Comparison of ENCODE assay signal across 13 cellular contexts in genomic region chr4:139552908-139553307, GRCh38. TPM values are rescaled to one million over a fixed set of nuclear protein-coding genes. Genes with fewer than 3 reads are reported as not detected.
DNase-seq lines count a peak whose midpoint lies in the region; ATAC-seq and TF ChIP-seq lines count a peak whose summit lies in the region.
"Had no signal": no experiment of that assay in that cellular context is flagged by ENCODE, and none has a peak within 500 bp of the region (broad histone marks: within the 10 kb centered on the region; RNA-seq: fewer than 3 reads in every experiment).

No MANE protein-coding gene starts in this region.

- no peak overlapping the region for H4K91ac ChIP-seq in mesenchymal stem cell (ENCODE audit: low read length)

- no peak overlapping the region for H2BK120ac ChIP-seq in mesenchymal stem cell (ENCODE audit: low read depth, low read length)

- in situ Hi-C loops in G401 (cut with HindIII; ENCODE audit: low sequenced_read_pairs): no loop called here

- peaks cover 47% of the 10 kb centered on the region for H3K4me1 ChIP-seq in body of pancreas
- peaks cover 10% of the 10 kb centered on the region for H3K4me1 ChIP-seq in mesenchymal stem cell (ENCODE audit: control insufficient read depth, insufficient read depth, low read depth, low read length)
- H3K4me1 ChIP-seq in stomach smooth muscle (ENCODE audit: control insufficient read depth, insufficient read depth, low read length): peaks cover 32% of the 10 kb centered on the region

- no peak overlapping the region for H3K23ac ChIP-seq in mesenchymal stem cell (ENCODE audit: low read length in 2 of 2)

- WGBS in body of pancreas, 2 donors: 35 to 50% methylated on average over 2 of the region's 2 CpGs
- 65% methylated on average over 2 of the region's 2 CpGs for WGBS in mesenchymal stem cell

- no peaks in the 10 kb centered on the region for H3K9me3 ChIP-seq in body of pancreas
- no peaks in the 10 kb centered on the region for H3K9me3 ChIP-seq in mesenchymal stem cell (ENCODE audit: control insufficient read depth, low read length)
- no peaks in the 10 kb centered on the region for H3K9me3 ChIP-seq in stomach smooth muscle (ENCODE audit: control insufficient read depth in 2 of 2, low read length in 2 of 2)

- H3K36me3 ChIP-seq in body of pancreas (replicated peaks in 1 of 2; ENCODE audit: insufficient read depth in 1 of 2, low read depth in 2 of 2): no peaks in the 10 kb centered on the region
- H3K36me3 ChIP-seq in mesenchymal stem cell (ENCODE audit: control insufficient read depth in 1 of 2, insufficient read depth in 2 of 2, low read depth in 1 of 2, low read length in 2 of 2): no peaks in the 10 kb centered on the region
- H3K36me3 ChIP-seq in stomach smooth muscle (ENCODE audit: control insufficient read depth in 2 of 2, insufficient read depth in 2 of 2, low read length in 2 of 2): no peaks in the 10 kb centered on the region

- DNase-seq in G401 (ENCODE audit: low spot score) (peak; percentile 46), body of pancreas (peak in 1 of 4 donors; percentile 18), mesenchymal stem cell (peak; percentile 31), DMS79 treated with DMSO at 0.1 percent for 48 hours (lab: John Stamatoyannopoulos, UW) (no peak), NCI-H1092 (lab: John Stamatoyannopoulos, UW) (no peak), GF-D8 (lab: John Stamatoyannopoulos, UW) (no peak)
- DNase-seq: activated CD4-positive, alpha-beta T cell treated with anti-CD3 and anti-CD28 coated beads, Interleukin-2, amount 10 ng/mL, durations not matched to agents 24 days and 14 days; activated naive CD4-positive, alpha-beta T cell treated with Interleukin-2 at 50 U/mL for 16 hours; naive thymus-derived CD8-positive, alpha-beta T cell; NCI-H524 treated with DMSO at 0.1 percent for 48 hours; stimulated activated naive CD8-positive, alpha-beta T cell treated with anti-CD3 and anti-CD28 coated beads, Interleukin-15, amount 100 ng/mL, for 72 hours had no signal

- no peak overlapping the region for H2AFZ ChIP-seq in mesenchymal stem cell (ENCODE audit: low read depth, low read length)

- no peak overlapping the region for H2BK12ac ChIP-seq in mesenchymal stem cell (ENCODE audit: low read length in 2 of 2)

- intact Hi-C loops in body of pancreas (cut with DNase I): no loop called here

- H4K8ac ChIP-seq in mesenchymal stem cell (ENCODE audit: low read length): no peak overlapping the region

- no peak overlapping the region for H2BK5ac ChIP-seq in mesenchymal stem cell (ENCODE audit: low read depth, low read length, poor library complexity, severe bottlenecking)

- H3K27me3 ChIP-seq in body of pancreas: no peaks in the 10 kb centered on the region
- peaks cover 6 to 7% of the 10 kb centered on the region in 2 experiments for H3K27me3 ChIP-seq in mesenchymal stem cell (ENCODE audit: control insufficient read depth in 1 of 2, insufficient read depth in 1 of 2, low read length in 2 of 2)
- no peaks in the 10 kb centered on the region for H3K27me3 ChIP-seq in stomach smooth muscle (ENCODE audit: control insufficient read depth in 1 of 2, insufficient read depth in 2 of 2, low read length in 2 of 2)

- H3K4me2 ChIP-seq in mesenchymal stem cell (ENCODE audit: low read length, poor library complexity, severe bottlenecking): no peak overlapping the region

- H3K9ac ChIP-seq in mesenchymal stem cell (ENCODE audit: low read length): peak overlapping the region; percentile 97
- H3K9ac ChIP-seq in stomach smooth muscle (ENCODE audit: low read length in 2 of 2): peak overlapping the region; percentile 7 to 46

- TF ChIP-seq CTCF in body of pancreas (IDR thresholded peaks at IDR 0.05): no peak

- no peak overlapping the region for H3K4ac ChIP-seq in mesenchymal stem cell (ENCODE audit: low read depth in 1 of 2, low read length in 2 of 2)

- TF ChIP-seq POLR2A in body of pancreas (IDR thresholded peaks at IDR 0.05): no peak

- H3K27ac ChIP-seq in body of pancreas (peak overlapping the region in 3 of 4 donors; percentile 97 to 99 (median 98)), mesenchymal stem cell (ENCODE audit: low read length, poor library complexity, severe bottlenecking) (peak overlapping the region; percentile 3), stomach smooth muscle (ENCODE audit: low read length) (peak overlapping the region; percentile 95)

- no peak overlapping the region for H3K14ac ChIP-seq in mesenchymal stem cell (ENCODE audit: low read length in 2 of 2)

- peak overlapping the region in 1 of 2 experiments; percentile 1 for H3K18ac ChIP-seq in mesenchymal stem cell (ENCODE audit: low read depth in 1 of 2, low read length in 2 of 2)

- no peak overlapping the region for H2BK15ac ChIP-seq in mesenchymal stem cell (ENCODE audit: low read depth, poor library complexity, severe bottlenecking)

- H3K4me3 ChIP-seq in body of pancreas (no peak overlapping the region), mesenchymal stem cell (ENCODE audit: insufficient read depth in 1 of 2, low read depth in 1 of 2, low read length in 2 of 2) (peak overlapping the region in 1 of 2 experiments; percentile 93), stomach smooth muscle (ENCODE audit: low read length in 2 of 2) (peak overlapping the region in 1 of 2 donors; percentile 31)

- peak overlapping the region; percentile 0 for H2AK5ac ChIP-seq in mesenchymal stem cell (ENCODE audit: low read length, severe bottlenecking)

- ATAC-seq in body of pancreas: no peak
- ATAC-seq in GM18867 (IDR thresholded peaks at IDR 0.05; ENCODE audit: unreplicated experiment): no peak
- ATAC-seq: naive thymus-derived CD8-positive, alpha-beta T cell; stimulated activated naive CD8-positive, alpha-beta T cell treated with anti-CD3 and anti-CD28 coated beads, Interleukin-15, amount 100 ng/mL, for 72 hours had no signal

- peaks cover 5% of the 10 kb centered on the region for H3K79me1 ChIP-seq in mesenchymal stem cell (replicated peaks; ENCODE audit: low read length, poor library complexity, severe bottlenecking)

RNA-seq across cellular contexts. Expression of gene SETD7, which starts 3.1 kb away (rescaled TPM):
- 9.6 and 11.9 TPM in 2 replicates for total RNA-seq in G401 (2014; rRNA removed; shearing (Covaris generic))
- total RNA-seq in body of pancreas: 10 to 100 TPM; 21.8 to 34.8 TPM
- polyA plus RNA-seq in mesenchymal stem cell (2013, experiment 1 of 2): 26.4 TPM
- polyA plus RNA-seq in mesenchymal stem cell (2013, experiment 2 of 2): 25.9 TPM

Comparison
In these comparisons a context has a peak if more than half of its experiments do, and no peak if none do; other contexts are left out.
1. DNase-seq: peak in G401 (single experiment) and mesenchymal stem cell (single experiment); none in DMS79 treated with DMSO at 0.1 percent for 48 hours (single experiment), NCI-H1092 (single experiment) and GF-D8 (single experiment).
2. H3K27ac ChIP-seq: peak in every context shown above with its lines; median percentile 98 in body of pancreas; 95 in stomach smooth muscle; 3 in mesenchymal stem cell.